Comparison of ENCODE assay signal across 1 cellular context in genomic region chr17:5124125-5124760, GRCh38.
TF ChIP-seq lines count a peak whose summit lies in the region.

No MANE protein-coding gene starts in this region.

TF ChIP-seq in HEK293, 187 proteins besides CTCF, POLR2A, EP300 and RAD21:
- TF ChIP-seq EGR2 (tag by site-specific recombination; IDR thresholded peaks at IDR 0.05; ENCODE audit: low read depth) = peak; percentile 72
- TF ChIP-seq ZFHX2 (tag by site-specific recombination; conservative IDR thresholded peaks at IDR 0.05) = peak; percentile 65
